In genomic region chr20:49210750-49211110, GRCh38 we compare ENCODE assay signal across 30 cellular contexts.
"Had no signal": no experiment of that assay in that cellular context is flagged by ENCODE, and none has a peak within 500 bp of the region (broad histone marks: within the 10 kb centered on the region; RNA-seq: fewer than 3 reads in every experiment).

No MANE protein-coding gene starts in this region.

- ATAC-seq: activated CD8-positive, alpha-beta T cell treated with anti-CD3 and anti-CD28 coated beads for 36 hours; activated naive CD4-positive, alpha-beta T cell treated with anti-CD3 and anti-CD28 coated beads, Interleukin-2, amount 50 U/mL, for 72 hours; activated T-cell treated with anti-CD3 and anti-CD28 coated beads, Interleukin-2, amount 50 U/mL, for 4 hours; Panc1 had no signal

- H3K4me3 Mint-ChIP-seq: activated CD4-positive, alpha-beta T cell treated with anti-CD3 and anti-CD28 coated beads, Interleukin-2, amount 10 ng/mL, durations not matched to agents 24 days and 14 days; activated CD8-positive, alpha-beta T cell treated with anti-CD3 and anti-CD28 coated beads for 36 hours; activated naive CD4-positive, alpha-beta T cell treated with anti-CD3 and anti-CD28 coated beads for 36 hours; activated T-cell treated with anti-CD3 and anti-CD28 coated beads, Interleukin-2, amount 50 U/mL, for 4 hours; activated T-helper 1 cell treated with anti-CD3 and anti-CD28 coated beads, Interleukin-12 subunit alpha, Interleukin-12 subunit beta, Interleukin-2, Interleukin-4 antibody, amounts not matched to agents 30 ng/mL and 10 ng/mL and 1 ng/mL, durations not matched to agents 14 hours and 24 hours and 36 hours; T-helper 1 cell treated with Interleukin-12 subunit alpha and Interleukin-12 subunit beta and Interleukin-4 antibody, amounts not matched to agents 30 μg/mL and 1 μg/mL, for 36 hours; T-helper 2 cell treated with Interferon-gamma antibody and Interleukin-4, amounts not matched to agents 5 μg/mL and 100 μg/mL, for 36 hours had no signal

- H3K4me1 ChIP-seq: SJSA1 had no signal

- H3K27ac ChIP-seq: brain microvascular endothelial cell, KMS-11, SJSA1 had no signal

- H3K27me3 ChIP-seq: brain microvascular endothelial cell had no signal

- H3K4me1 Mint-ChIP-seq: activated CD4-positive, alpha-beta T cell treated with anti-CD3 and anti-CD28 coated beads, Interleukin-2, amount 10 ng/mL, durations not matched to agents 24 days and 14 days had no signal

- H3K27ac Mint-ChIP-seq: activated CD4-positive, alpha-beta T cell treated with anti-CD3 and anti-CD28 coated beads, Interleukin-2, amount 10 ng/mL, durations not matched to agents 24 days and 14 days; activated CD8-positive, alpha-beta T cell treated with anti-CD3 and anti-CD28 coated beads for 36 hours; activated naive CD4-positive, alpha-beta T cell treated with anti-CD3 and anti-CD28 coated beads for 36 hours; activated naive CD4-positive, alpha-beta T cell treated with anti-CD3 and anti-CD28 coated beads, Interleukin-2, amount 50 U/mL, for 72 hours; T-helper 1 cell treated with Interleukin-12 subunit alpha and Interleukin-12 subunit beta and Interleukin-4 antibody, amounts not matched to agents 30 μg/mL and 1 μg/mL, for 36 hours; T-helper 2 cell treated with Interferon-gamma antibody and Interleukin-4, amounts not matched to agents 5 μg/mL and 100 μg/mL, for 36 hours had no signal

- H3K4me3 ChIP-seq: SJSA1 had no signal

- H3K9me3 Mint-ChIP-seq: activated T-cell treated with anti-CD3 and anti-CD28 coated beads, Interleukin-2, amount 50 U/mL, for 4 hours had no signal

- H3K9ac ChIP-seq: KMS-11, SK-N-SH had no signal

- H3K27me3 Mint-ChIP-seq: activated CD8-positive, alpha-beta T cell treated with anti-CD3 and anti-CD28 coated beads for 36 hours had no signal

- H3K36me3 ChIP-seq: brain microvascular endothelial cell, SJSA1 had no signal

- DNase-seq: activated CD4-positive, alpha-beta T cell treated with anti-CD3 and anti-CD28 coated beads, Interleukin-2, amount 10 ng/mL, durations not matched to agents 24 days and 14 days; activated CD4-positive, alpha-beta T cell treated with anti-CD3 and anti-CD28 coated beads, Interleukin-2, amount 50 U/mL, for 4 hours; activated CD4-positive, CD25-positive, alpha-beta regulatory T cell; activated CD8-positive, alpha-beta T cell treated with anti-CD3 and anti-CD28 coated beads for 36 hours; activated gamma-delta T cell treated with Interleukin-2 at 50 U/mL for 16 hours; activated naive CD4-positive, alpha-beta T cell treated with anti-CD3 and anti-CD28 coated beads for 36 hours; activated T-cell treated with anti-CD3 and anti-CD28 coated beads for 4 hours; activated T-cell treated with anti-CD3 and anti-CD28 coated beads, Interleukin-2, amount 50 U/mL, for 4 hours; anterior cingulate cortex; brain microvascular endothelial cell; central memory CD4-positive, alpha-beta T cell; NCI-H1092 treated with DMSO at 0.1 percent for 48 hours; NCI-H1417; NCI-H146; NCI-H187; NCI-H2029 treated with DMSO at 0.1 percent for 48 hours; NCI-H2107; NCI-H2171; NCI-H446; NCI-H510A treated with DMSO at 0.1 percent for 48 hours; NCI-H774; SHP77 treated with DMSO at 0.1 percent for 48 hours; SK-N-SH had no signal
